In genomic region chr11:37100008-37100407, GRCh38 we compare ENCODE assay signal across 4 cellular contexts.
TF ChIP-seq lines count a peak whose summit lies in the region.

No MANE protein-coding gene starts in this region.

TF ChIP-seq in HepG2, 621 proteins besides CTCF, POLR2A, EP300 and RAD21:
- TF ChIP-seq SSRP1 (CRISPR knock-in tag; IDR thresholded peaks at IDR 0.05) (no peak), MAFK (conservative IDR thresholded peaks at IDR 0.05 in 1 of 2, IDR thresholded peaks at IDR 0.05 in 1 of 2; ENCODE audit: low read length in 2 of 2) (peak; percentile 27 to 83; a peak in 3 of 4 replicates), CEBPB (IDR thresholded peaks at IDR 0.05; ENCODE audit: borderline replicate concordance, low read depth, low read length) (peak; percentile 33; the same call in 1 of the 2 replicates), YEATS4 (CRISPR knock-in tag; IDR thresholded peaks at IDR 0.05; ENCODE audit: borderline replicate concordance) (no peak), ZBTB3 (CRISPR knock-in tag; IDR thresholded peaks at IDR 0.05; ENCODE audit: borderline replicate concordance, low read depth) (no peak), KLF9 (CRISPR knock-in tag; IDR thresholded peaks at IDR 0.05; ENCODE audit: low read depth) (no peak), MAFF (IDR thresholded peaks at IDR 0.05; ENCODE audit: low read depth, low read length) (peak; percentile 74; the same call in 1 of the 2 replicates), MYNN (CRISPR knock-in tag; IDR thresholded peaks at IDR 0.05; ENCODE audit: low read depth) (no peak), ZMYM3 (CRISPR knock-in tag; IDR thresholded peaks at IDR 0.05) (no peak), ARNT2 (CRISPR knock-in tag; IDR thresholded peaks at IDR 0.05; ENCODE audit: low read depth) (no peak)
- TF ChIP-seq, protein P1, sequence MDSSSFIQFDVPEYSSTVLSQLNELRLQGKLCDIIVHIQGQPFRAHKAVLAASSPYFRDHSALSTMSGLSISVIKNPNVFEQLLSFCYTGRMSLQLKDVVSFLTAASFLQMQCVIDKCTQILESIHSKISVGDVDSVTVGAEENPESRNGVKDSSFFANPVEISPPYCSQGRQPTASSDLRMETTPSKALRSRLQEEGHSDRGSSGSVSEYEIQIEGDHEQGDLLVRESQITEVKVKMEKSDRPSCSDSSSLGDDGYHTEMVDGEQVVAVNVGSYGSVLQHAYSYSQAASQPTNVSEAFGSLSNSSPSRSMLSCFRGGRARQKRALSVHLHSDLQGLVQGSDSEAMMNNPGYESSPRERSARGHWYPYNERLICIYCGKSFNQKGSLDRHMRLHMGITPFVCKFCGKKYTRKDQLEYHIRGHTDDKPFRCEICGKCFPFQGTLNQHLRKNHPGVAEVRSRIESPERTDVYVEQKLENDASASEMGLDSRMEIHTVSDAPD (CRISPR knock-in tag; IDR thresholded peaks at IDR 0.05): no peak
- TF ChIP-seq, protein P2, sequence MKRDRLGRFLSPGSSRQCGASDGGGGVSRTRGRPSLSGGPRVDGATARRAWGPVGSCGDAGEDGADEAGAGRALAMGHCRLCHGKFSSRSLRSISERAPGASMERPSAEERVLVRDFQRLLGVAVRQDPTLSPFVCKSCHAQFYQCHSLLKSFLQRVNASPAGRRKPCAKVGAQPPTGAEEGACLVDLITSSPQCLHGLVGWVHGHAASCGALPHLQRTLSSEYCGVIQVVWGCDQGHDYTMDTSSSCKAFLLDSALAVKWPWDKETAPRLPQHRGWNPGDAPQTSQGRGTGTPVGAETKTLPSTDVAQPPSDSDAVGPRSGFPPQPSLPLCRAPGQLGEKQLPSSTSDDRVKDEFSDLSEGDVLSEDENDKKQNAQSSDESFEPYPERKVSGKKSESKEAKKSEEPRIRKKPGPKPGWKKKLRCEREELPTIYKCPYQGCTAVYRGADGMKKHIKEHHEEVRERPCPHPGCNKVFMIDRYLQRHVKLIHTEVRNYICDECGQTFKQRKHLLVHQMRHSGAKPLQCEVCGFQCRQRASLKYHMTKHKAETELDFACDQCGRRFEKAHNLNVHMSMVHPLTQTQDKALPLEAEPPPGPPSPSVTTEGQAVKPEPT (CRISPR knock-in tag; IDR thresholded peaks at IDR 0.05; ENCODE audit: low read depth): no peak

TF ChIP-seq in A549, 52 proteins besides CTCF, POLR2A, EP300 and RAD21:
- TF ChIP-seq HEYL (CRISPR knock-in tag; IDR thresholded peaks at IDR 0.05): no peak
- peak; percentile 69 for TF ChIP-seq MAFK (IDR thresholded peaks at IDR 0.05; ENCODE audit: partially characterized antibody)
- no peak for TF ChIP-seq USF2 (IDR thresholded peaks at IDR 0.05)

TF ChIP-seq in HEK293, 187 proteins besides CTCF, POLR2A, EP300 and RAD21:
- TF ChIP-seq ZNF335 (tag by site-specific recombination; conservative IDR thresholded peaks at IDR 0.05): no peak
- no peak for TF ChIP-seq ZNF776 (tag by site-specific recombination; IDR thresholded peaks at IDR 0.05; ENCODE audit: borderline replicate concordance)
- TF ChIP-seq ZNF416 (tag by site-specific recombination; IDR thresholded peaks at IDR 0.05): no peak
- 0 out of 2 replicates have a peak, but pooled peaks have one; percentile 4 for TF ChIP-seq ZNF366 (tag by site-specific recombination; conservative IDR thresholded peaks at IDR 0.05)
- no peak for TF ChIP-seq ZNF114 (tag by site-specific recombination; IDR thresholded peaks at IDR 0.05)
- TF ChIP-seq ZNF394 (tag by site-specific recombination; IDR thresholded peaks at IDR 0.05; ENCODE audit: borderline replicate concordance): no peak
- no peak for TF ChIP-seq ZNF837 (tag by site-specific recombination; IDR thresholded peaks at IDR 0.05)
TF ChIP-seq in HEK293: peak in this region for 1.

TF ChIP-seq in K562, 482 proteins besides CTCF, POLR2A, EP300 and RAD21:
- TF ChIP-seq MAFF (IDR thresholded peaks at IDR 0.05; ENCODE audit: low read length) (peak; percentile 15; the same call in 1 of the 2 replicates), MTA1 (IDR thresholded peaks at IDR 0.05; ENCODE audit: borderline replicate concordance) (no peak), MAFK (IDR thresholded peaks at IDR 0.05; ENCODE audit: low read length) (peak; percentile 39; the same call in 1 of the 2 replicates), CEBPB (tag; IDR thresholded peaks at IDR 0.05) (peak; percentile 29; the same call in 1 of the 2 replicates), HMBOX1 (IDR thresholded peaks at IDR 0.05) (no peak), DLX4 (CRISPR knock-in tag; IDR thresholded peaks at IDR 0.05) (no peak), CEBPG (CRISPR knock-in tag; IDR thresholded peaks at IDR 0.05) (no peak), CEBPG (tag; conservative IDR thresholded peaks at IDR 0.05 in 1 of 2, IDR thresholded peaks at IDR 0.05 in 1 of 2) (peak in 1 of 2 experiments; percentile 69; a peak in 2 of 4 replicates), ILK (tag; IDR thresholded peaks at IDR 0.05; ENCODE audit: borderline replicate concordance, low read depth) (no peak), C11orf30 (IDR thresholded peaks at IDR 0.05; ENCODE audit: low read depth) (peak; percentile 49; the same call in 1 of the 2 replicates), ELF1 (tag; IDR thresholded peaks at IDR 0.05) (no peak), ZNF316 (IDR thresholded peaks at IDR 0.05) (peak; percentile 80), MXI1 (IDR thresholded peaks at IDR 0.05; ENCODE audit: low read depth, low read length) (no peak), MAFG (tag; conservative IDR thresholded peaks at IDR 0.05) (peak; percentile 70)
